ENCODE assay signal across 14 cellular contexts in genomic region chrY:19570999-19571398, GRCh38.
DNase-seq lines count a peak whose midpoint lies in the region; ATAC-seq lines count a peak whose summit lies in the region.
"Had no signal": no experiment of that assay in that cellular context is flagged by ENCODE, and none has a peak within 500 bp of the region (broad histone marks: within the 10 kb centered on the region; RNA-seq: fewer than 3 reads in every experiment).

No MANE protein-coding gene starts in this region.

- peak overlapping the region; percentile 42 for H3K4me3 Mint-ChIP-seq in T-helper 1 cell treated with Interleukin-12 subunit alpha and Interleukin-12 subunit beta and Interleukin-4 antibody, amounts not matched to agents 30 μg/mL and 1 μg/mL, for 36 hours
- peak overlapping the region; percentile 30 for H3K4me3 Mint-ChIP-seq in memory B cell

- peaks cover 19% of the 10 kb centered on the region for H3K36me3 Mint-ChIP-seq in T-helper 1 cell treated with Interleukin-12 subunit alpha and Interleukin-12 subunit beta and Interleukin-4 antibody, amounts not matched to agents 30 μg/mL and 1 μg/mL, for 36 hours (ENCODE audit: low read depth)
- H3K36me3 Mint-ChIP-seq in memory B cell, result peaks cover 8% of the 10 kb centered on the region

- no peaks in the 10 kb centered on the region for H3K9me3 Mint-ChIP-seq in T-helper 1 cell treated with Interleukin-12 subunit alpha and Interleukin-12 subunit beta and Interleukin-4 antibody, amounts not matched to agents 30 μg/mL and 1 μg/mL, for 36 hours
- H3K9me3 Mint-ChIP-seq in memory B cell, result no peaks in the 10 kb centered on the region

- no peaks in the 10 kb centered on the region for H3K27me3 Mint-ChIP-seq in T-helper 1 cell treated with Interleukin-12 subunit alpha and Interleukin-12 subunit beta and Interleukin-4 antibody, amounts not matched to agents 30 μg/mL and 1 μg/mL, for 36 hours (ENCODE audit: low read depth)
- H3K27me3 Mint-ChIP-seq in memory B cell, result no peaks in the 10 kb centered on the region

- H3K4me1 Mint-ChIP-seq in T-helper 1 cell treated with Interleukin-12 subunit alpha and Interleukin-12 subunit beta and Interleukin-4 antibody, amounts not matched to agents 30 μg/mL and 1 μg/mL, for 36 hours (ENCODE audit: low read depth), result peaks cover 38% of the 10 kb centered on the region
- peaks cover 25% of the 10 kb centered on the region for H3K4me1 Mint-ChIP-seq in memory B cell

- peak overlapping the region; percentile 68 for H3K4me3 ChIP-seq in Jurkat, Clone E6-1 (ENCODE audit: low read length)
- H3K4me3 ChIP-seq: lung, SJSA1 had no signal

- DNase-seq in T-helper 1 cell (no peak), memory B cell (ENCODE audit: low spot score in 2 of 2) (no peak), islet precursor cell (no peak)
- DNase-seq in Jurkat, Clone E6-1 (ENCODE audit: low read depth, low spot score), result no peak
- DNase-seq: aorta; head of caudate nucleus; NCI-H524; stimulated activated naive CD4-positive, alpha-beta T cell treated with Interleukin-2 at 50 U/mL for 16 hours had no signal

- ATAC-seq in HG02588 (IDR thresholded peaks at IDR 0.05; ENCODE audit: unreplicated experiment), result peak; percentile 39
- no peak for ATAC-seq in memory B cell (ENCODE audit: low read depth)
- ATAC-seq in GM18861 (IDR thresholded peaks at IDR 0.05; ENCODE audit: unreplicated experiment), result no peak
- ATAC-seq in GM19324 (IDR thresholded peaks at IDR 0.05; ENCODE audit: low FRiP score, unreplicated experiment), result no peak

- H3K27ac Mint-ChIP-seq in T-helper 1 cell treated with Interleukin-12 subunit alpha and Interleukin-12 subunit beta and Interleukin-4 antibody, amounts not matched to agents 30 μg/mL and 1 μg/mL, for 36 hours, result no peak overlapping the region
- peak overlapping the region; percentile 45 for H3K27ac Mint-ChIP-seq in memory B cell
